In the genomic region with DNA sequence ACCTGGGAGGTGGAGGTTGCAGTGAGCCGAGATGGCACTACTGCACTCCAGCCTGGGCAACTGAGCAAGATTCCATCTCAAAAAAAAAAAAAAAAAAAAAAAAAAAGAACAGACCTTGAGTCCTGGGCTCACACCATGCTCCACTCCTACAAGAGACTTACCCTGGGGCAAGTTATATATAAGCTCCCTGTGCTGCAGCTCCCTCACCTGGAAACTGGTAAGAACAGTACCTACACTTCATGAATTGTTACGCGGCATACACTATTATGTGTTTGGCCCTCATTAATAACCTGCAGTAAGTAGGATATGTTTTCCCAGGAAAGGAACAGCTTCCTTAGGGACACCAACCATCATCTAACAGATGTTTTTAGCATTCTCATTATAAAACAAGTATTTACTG, we compare ENCODE assay signal across 18 cellular contexts.
DNase-seq lines count a peak whose midpoint lies in the region; ATAC-seq and TF ChIP-seq lines count a peak whose summit lies in the region.
"Had no signal": no experiment of that assay in that cellular context is flagged by ENCODE, and none has a peak within 500 bp of the region (broad histone marks: within the 10 kb centered on the region; RNA-seq: fewer than 3 reads in every experiment).

No MANE protein-coding gene starts in this region.

- no peak overlapping the region for H4K91ac ChIP-seq in H9 (ENCODE audit: insufficient read length, low read depth, low read length)

- no peaks in the 10 kb centered on the region for H3K23me2 ChIP-seq in H9 (ENCODE audit: insufficient read length, low read depth, low read length, poor library complexity, severe bottlenecking)

- H3K27ac ChIP-seq in H9 (ENCODE audit: insufficient read length, low read depth, low read length) (no peak overlapping the region), WERI-Rb-1 (no peak overlapping the region)
- H3K27ac ChIP-seq: tibial nerve had no signal

- peak; percentile 45; the same call in 2 of the 3 replicates for TF ChIP-seq CTCF in H9 (conservative IDR thresholded peaks at IDR 0.05)
- 0 out of 2 replicates have a peak, but pooled peaks have one; percentile 5 for TF ChIP-seq CTCF in WERI-Rb-1 (IDR thresholded peaks at IDR 0.05; ENCODE audit: low read depth, low read length)

- H2BK20ac ChIP-seq in H9 (ENCODE audit: low read depth, low read length, poor library complexity, severe bottlenecking), result no peak overlapping the region

- H3K4ac ChIP-seq in H9 (ENCODE audit: low read depth, low read length), result no peak overlapping the region

- no peak overlapping the region for H3K4me3 ChIP-seq in WERI-Rb-1 (ENCODE audit: low read depth, low read length)
- H3K4me3 ChIP-seq: tibial nerve had no signal

- peak; percentile 98 for ATAC-seq in left colon
- no peak for ATAC-seq in natural killer cell treated with Interleukin-12 subunit alpha and Interleukin-12 subunit beta and Interleukin-15 and Interleukin-18, amount 100 ng/mL, for 72 hours
- ATAC-seq: natural killer cell had no signal

- H3K23ac ChIP-seq in H9 (ENCODE audit: insufficient read length, low read depth, low read length), result no peak overlapping the region

- no peak overlapping the region for H2BK15ac ChIP-seq in H9 (ENCODE audit: low read depth, low read length)

- H3K79me1 ChIP-seq in H9 (ENCODE audit: insufficient read depth, low read depth, low read length, poor library complexity, severe bottlenecking), result no peaks in the 10 kb centered on the region

- H3K27me3 ChIP-seq in H9 (ENCODE audit: insufficient read depth, low read length), result no peaks in the 10 kb centered on the region
- no peaks in the 10 kb centered on the region for H3K27me3 ChIP-seq in WERI-Rb-1 (ENCODE audit: insufficient read depth, low read depth, severe bottlenecking)
- H3K27me3 ChIP-seq: tibial nerve had no signal

- no peak overlapping the region for H3K27ac Mint-ChIP-seq in H9
- H3K27ac Mint-ChIP-seq in natural killer cell treated with Interleukin-12 subunit alpha and Interleukin-12 subunit beta and Interleukin-15 and Interleukin-18, amount 100 ng/mL, for 72 hours, result no peak overlapping the region
- H3K27ac Mint-ChIP-seq: activated naive CD8-positive, alpha-beta T cell; natural killer cell; T-helper 2 cell treated with Interferon-gamma antibody and Interleukin-4, amounts not matched to agents 5 μg/mL and 100 μg/mL, for 36 hours had no signal

- no CpG with 5 or more reads among the region's 3 CpGs for WGBS in H9 (ENCODE audit: extremely low coverage, insufficient read length, low lambda C conversion rate)

- no peak overlapping the region for H2BK12ac ChIP-seq in H9 (ENCODE audit: insufficient read length, low read depth, low read length)

- H3K9me3 Mint-ChIP-seq in H9, result no peaks in the 10 kb centered on the region
- H3K9me3 Mint-ChIP-seq in natural killer cell treated with Interleukin-12 subunit alpha and Interleukin-12 subunit beta and Interleukin-15 and Interleukin-18, amount 100 ng/mL, for 72 hours, result no peaks in the 10 kb centered on the region
- H3K9me3 Mint-ChIP-seq: CD4-positive, alpha-beta memory T cell; natural killer cell; T-helper 2 cell treated with Interferon-gamma antibody and Interleukin-4, amounts not matched to agents 5 μg/mL and 100 μg/mL, for 36 hours had no signal

- DNase-seq in COR-L47 (lab: John Stamatoyannopoulos, UW) (peak; percentile 28), H9 (peak; percentile 40), WERI-Rb-1 (no peak), left colon (peak; percentile 34 to 48), occipital lobe (lab: John Stamatoyannopoulos, UW) (no peak), iPS-NIHi11 (ENCODE audit: low spot score) (no peak)
- DNase-seq in natural killer cell treated with Interleukin-12 subunit alpha and Interleukin-12 subunit beta and Interleukin-15 and Interleukin-18, amount 100 ng/mL, for 72 hours (ENCODE audit: low spot score), result no peak
- DNase-seq: activated CD4-positive, alpha-beta T cell treated with anti-CD3 and anti-CD28 coated beads for 48 hours; activated T-cell treated with anti-CD3 and anti-CD28 coated beads for 4 hours; CD4-positive, alpha-beta memory T cell; head of caudate nucleus; natural killer cell; NCI-H1092; NCI-H2227 treated with DMSO at 0.1 percent for 48 hours; stimulated activated CD4-positive, alpha-beta T cell treated with anti-CD3 and anti-CD28 coated beads, Interleukin-2, amount 100 ng/mL, for 48 hours had no signal

- H3T11ph ChIP-seq in H9 (ENCODE audit: low read length), result no peak overlapping the region

- no peaks in the 10 kb centered on the region for H3K79me2 ChIP-seq in H9 (ENCODE audit: insufficient read depth, low read length)

- H3K56ac ChIP-seq in H9 (ENCODE audit: insufficient read length, low read depth, low read length), result no peak overlapping the region

- no peaks in the 10 kb centered on the region for H4K20me1 ChIP-seq in H9 (ENCODE audit: control insufficient read depth, insufficient read depth, insufficient read length)

- no peak overlapping the region for H3K18ac ChIP-seq in H9 (ENCODE audit: insufficient read length, low read depth, low read length)

- no peak overlapping the region for H2AFZ ChIP-seq in H9 (ENCODE audit: low read length)

- H3K36me3 Mint-ChIP-seq in H9 (ENCODE audit: insufficient read depth in 1 of 3, low read depth in 3 of 3), result no peaks in the 10 kb centered on the region
- H3K36me3 Mint-ChIP-seq in natural killer cell treated with Interleukin-12 subunit alpha and Interleukin-12 subunit beta and Interleukin-15 and Interleukin-18, amount 100 ng/mL, for 72 hours, result no peaks in the 10 kb centered on the region
- H3K36me3 Mint-ChIP-seq: activated naive CD8-positive, alpha-beta T cell; CD4-positive, alpha-beta memory T cell; natural killer cell had no signal

- no peak overlapping the region for H3K4me3 Mint-ChIP-seq in H9
- H3K4me3 Mint-ChIP-seq in natural killer cell treated with Interleukin-12 subunit alpha and Interleukin-12 subunit beta and Interleukin-15 and Interleukin-18, amount 100 ng/mL, for 72 hours, result no peak overlapping the region
- H3K4me3 Mint-ChIP-seq: activated naive CD8-positive, alpha-beta T cell; CD4-positive, alpha-beta memory T cell; natural killer cell; T-helper 2 cell treated with Interferon-gamma antibody and Interleukin-4, amounts not matched to agents 5 μg/mL and 100 μg/mL, for 36 hours had no signal

- H2BK120ac ChIP-seq in H9 (ENCODE audit: low read depth, low read length, poor library complexity, severe bottlenecking), result no peak overlapping the region

- no peak overlapping the region for H3K9ac ChIP-seq in H9 (ENCODE audit: extremely low read depth, insufficient read length, low read length)

- no peak overlapping the region for H4K8ac ChIP-seq in H9 (replicated peaks; ENCODE audit: insufficient read length, low read depth, low read length)

- H3K14ac ChIP-seq in H9 (ENCODE audit: insufficient read depth, low read length), result no peak overlapping the region

- no peaks in the 10 kb centered on the region for H3K4me1 ChIP-seq in H9 (ENCODE audit: insufficient read depth, low read length)
- H3K4me1 ChIP-seq: tibial nerve had no signal

- no peak overlapping the region for H2AK5ac ChIP-seq in H9 (ENCODE audit: insufficient read length, low read length)

- no peaks in the 10 kb centered on the region for H3K27me3 Mint-ChIP-seq in H9 (ENCODE audit: low read depth)
- H3K27me3 Mint-ChIP-seq in natural killer cell treated with Interleukin-12 subunit alpha and Interleukin-12 subunit beta and Interleukin-15 and Interleukin-18, amount 100 ng/mL, for 72 hours, result peaks cover 5 to 14% of the 10 kb centered on the region in 2 donors

- H3K36me3 ChIP-seq in WERI-Rb-1, result no peaks in the 10 kb centered on the region
- H3K36me3 ChIP-seq: tibial nerve had no signal

- H3K9me3 ChIP-seq in H9 (ENCODE audit: control insufficient read depth, low read depth, low read length), result no peaks in the 10 kb centered on the region
- H3K9me3 ChIP-seq in WERI-Rb-1 (ENCODE audit: severe bottlenecking), result no peaks in the 10 kb centered on the region
- H3K9me3 ChIP-seq: tibial nerve had no signal

- H2BK5ac ChIP-seq in H9 (ENCODE audit: insufficient read length, low read length), result no peak overlapping the region

- intact Hi-C loops in left colon (cut with DNase I, micrococcal nuclease), result no loop called here

- H4K5ac ChIP-seq in H9 (ENCODE audit: insufficient read length, low read depth, low read length), result no peak overlapping the region

- H3K4me1 Mint-ChIP-seq in H9, result peaks cover 2% of the 10 kb centered on the region in 2 experiments
- H3K4me1 Mint-ChIP-seq in natural killer cell treated with Interleukin-12 subunit alpha and Interleukin-12 subunit beta and Interleukin-15 and Interleukin-18, amount 100 ng/mL, for 72 hours (ENCODE audit: low read depth in 2 of 2), result no peaks in the 10 kb centered on the region
- H3K4me1 Mint-ChIP-seq: natural killer cell had no signal

- no peak overlapping the region for H3K4me2 ChIP-seq in H9 (ENCODE audit: insufficient read depth, insufficient read length, low read length)

Comparison
In these comparisons a context has a peak if more than half of its experiments do, and no peak if none do; other contexts are left out.
1. DNase-seq: peak in COR-L47 (single experiment), H9 (single experiment) and left colon (2 of 2); none in WERI-Rb-1 (single experiment), natural killer cell treated with Interleukin-12 subunit alpha and Interleukin-12 subunit beta and Interleukin-15 and Interleukin-18, amount 100 ng/mL, for 72 hours (single experiment), occipital lobe (single experiment) and iPS-NIHi11 (single experiment).